ENCODE assay signal across 1 cellular context in genomic region chr4:138310498-138310897, GRCh38.
TF ChIP-seq lines count a peak whose summit lies in the region.

No MANE protein-coding gene starts in this region.

TF ChIP-seq in IMR-90, 13 proteins besides CTCF, POLR2A, EP300 and RAD21:
- no peak for TF ChIP-seq CHD1 (IDR thresholded peaks at IDR 0.05; ENCODE audit: low read depth, low read length)
- peak; percentile 86 for TF ChIP-seq CEBPB (IDR thresholded peaks at IDR 0.05; ENCODE audit: low read depth, low read length)
- TF ChIP-seq FOS (IDR thresholded peaks at IDR 0.05; ENCODE audit: low read depth, low read length), result no peak
- no peak for TF ChIP-seq RCOR1 (IDR thresholded peaks at IDR 0.05; ENCODE audit: insufficient replicate concordance, low read length)
- no peak for TF ChIP-seq MAFK (IDR thresholded peaks at IDR 0.05; ENCODE audit: low read depth, low read length)
- no peak for TF ChIP-seq MAZ (IDR thresholded peaks at IDR 0.05; ENCODE audit: borderline replicate concordance, low read depth, low read length)
- no peak for TF ChIP-seq SMC3 (IDR thresholded peaks at IDR 0.05; ENCODE audit: low read depth, low read length)
- TF ChIP-seq RFX5 (IDR thresholded peaks at IDR 0.05; ENCODE audit: low read depth, low read length), result no peak
- TF ChIP-seq BHLHE40 (IDR thresholded peaks at IDR 0.05; ENCODE audit: low read depth, low read length), result no peak
